Comparison of ENCODE assay signal across 8 cellular contexts in the genomic region with DNA sequence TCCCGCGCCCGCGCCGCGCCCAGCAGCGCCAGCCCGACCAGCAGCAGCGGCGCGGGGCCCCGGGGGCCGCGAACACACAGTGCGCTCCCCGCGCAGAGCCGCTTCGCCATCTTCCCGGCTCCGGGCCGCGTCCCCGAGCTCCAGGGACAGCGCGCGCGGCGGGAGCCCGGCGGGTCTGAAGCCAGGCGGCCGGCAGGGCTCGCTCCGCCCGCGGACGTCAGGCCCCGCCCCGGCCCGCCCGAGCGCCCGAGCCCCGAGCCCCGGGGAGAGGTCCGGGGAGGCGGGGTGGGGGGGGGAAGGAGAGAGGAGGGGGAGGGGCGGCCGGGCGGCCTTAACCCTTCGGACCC. TPM values are rescaled to one million over a fixed set of nuclear protein-coding genes. Genes with fewer than 3 reads are reported as not detected.
A peak's percentile ranks its signal among the peaks of the same experiment; 100 is the strongest.
DNase-seq lines count a peak whose midpoint lies in the region; ATAC-seq and TF ChIP-seq lines count a peak whose summit lies in the region.

A gene with protein sequence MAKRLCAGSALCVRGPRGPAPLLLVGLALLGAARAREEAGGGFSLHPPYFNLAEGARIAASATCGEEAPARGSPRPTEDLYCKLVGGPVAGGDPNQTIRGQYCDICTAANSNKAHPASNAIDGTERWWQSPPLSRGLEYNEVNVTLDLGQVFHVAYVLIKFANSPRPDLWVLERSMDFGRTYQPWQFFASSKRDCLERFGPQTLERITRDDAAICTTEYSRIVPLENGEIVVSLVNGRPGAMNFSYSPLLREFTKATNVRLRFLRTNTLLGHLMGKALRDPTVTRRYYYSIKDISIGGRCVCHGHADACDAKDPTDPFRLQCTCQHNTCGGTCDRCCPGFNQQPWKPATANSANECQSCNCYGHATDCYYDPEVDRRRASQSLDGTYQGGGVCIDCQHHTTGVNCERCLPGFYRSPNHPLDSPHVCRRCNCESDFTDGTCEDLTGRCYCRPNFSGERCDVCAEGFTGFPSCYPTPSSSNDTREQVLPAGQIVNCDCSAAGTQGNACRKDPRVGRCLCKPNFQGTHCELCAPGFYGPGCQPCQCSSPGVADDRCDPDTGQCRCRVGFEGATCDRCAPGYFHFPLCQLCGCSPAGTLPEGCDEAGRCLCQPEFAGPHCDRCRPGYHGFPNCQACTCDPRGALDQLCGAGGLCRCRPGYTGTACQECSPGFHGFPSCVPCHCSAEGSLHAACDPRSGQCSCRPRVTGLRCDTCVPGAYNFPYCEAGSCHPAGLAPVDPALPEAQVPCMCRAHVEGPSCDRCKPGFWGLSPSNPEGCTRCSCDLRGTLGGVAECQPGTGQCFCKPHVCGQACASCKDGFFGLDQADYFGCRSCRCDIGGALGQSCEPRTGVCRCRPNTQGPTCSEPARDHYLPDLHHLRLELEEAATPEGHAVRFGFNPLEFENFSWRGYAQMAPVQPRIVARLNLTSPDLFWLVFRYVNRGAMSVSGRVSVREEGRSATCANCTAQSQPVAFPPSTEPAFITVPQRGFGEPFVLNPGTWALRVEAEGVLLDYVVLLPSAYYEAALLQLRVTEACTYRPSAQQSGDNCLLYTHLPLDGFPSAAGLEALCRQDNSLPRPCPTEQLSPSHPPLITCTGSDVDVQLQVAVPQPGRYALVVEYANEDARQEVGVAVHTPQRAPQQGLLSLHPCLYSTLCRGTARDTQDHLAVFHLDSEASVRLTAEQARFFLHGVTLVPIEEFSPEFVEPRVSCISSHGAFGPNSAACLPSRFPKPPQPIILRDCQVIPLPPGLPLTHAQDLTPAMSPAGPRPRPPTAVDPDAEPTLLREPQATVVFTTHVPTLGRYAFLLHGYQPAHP (N-terminal part only) (minus strand): TSS at position 177 of the 347 bp plus-strand sequence. CDS start 67 bp downstream, at position 110.

- POLR2A ChIA-PET in activated naive CD8-positive, alpha-beta T cell treated with anti-CD3 and anti-CD28 coated beads, Interleukin-2, amount 10 ng/mL, durations not matched to agents 7 days and 5 days (lab: Charles Lee): no interaction called here

- peak within 1 kb of the TSS; percentile 84 to 97 (median 93) for H3K27ac ChIP-seq in heart left ventricle

- no peaks in the 10 kb centered on the region for H3K36me3 Mint-ChIP-seq in IgD-negative memory B cell
- no peaks in the 10 kb centered on the region for H3K36me3 Mint-ChIP-seq in activated naive CD8-positive, alpha-beta T cell treated with anti-CD3 and anti-CD28 coated beads, Interleukin-2, amount 10 ng/mL, durations not matched to agents 7 days and 5 days

- H3K4me3 Mint-ChIP-seq in IgD-negative memory B cell: peak within 1 kb of the TSS; percentile 77 to 93 (median 84)
- H3K4me3 Mint-ChIP-seq in activated naive CD8-positive, alpha-beta T cell treated with anti-CD3 and anti-CD28 coated beads, Interleukin-2, amount 10 ng/mL, durations not matched to agents 7 days and 5 days: peak within 1 kb of the TSS; percentile 45

- peaks cover 1% of the 10 kb centered on the region for H3K27me3 ChIP-seq in GM06990 (replicated peaks; ENCODE audit: control insufficient read depth, insufficient read depth, low read length)
- peaks cover 0 to 36% (median 0%) of the 10 kb centered on the region in 9 donors for H3K27me3 ChIP-seq in heart left ventricle

- DNase-seq in GM06990 (ENCODE audit: extremely low read depth, insufficient read length) (no peak), heart left ventricle (peak; percentile 65 to 77 (median 76)), posterior vena cava (ENCODE audit: low spot score) (no peak), NCI-H2029 treated with DMSO at 0.1 percent for 48 hours (lab: John Stamatoyannopoulos, UW) (no peak), NCI-H2029 (lab: John Stamatoyannopoulos, UW) (no peak)
- DNase-seq in activated naive CD8-positive, alpha-beta T cell treated with anti-CD3 and anti-CD28 coated beads, Interleukin-2, amount 10 ng/mL, durations not matched to agents 7 days and 5 days: peak; percentile 59

- no peaks in the 10 kb centered on the region for H3K9me3 ChIP-seq in heart left ventricle

- H3K4me1 Mint-ChIP-seq in IgD-negative memory B cell: peaks cover 0 to 10% (median 2%) of the 10 kb centered on the region in 3 donors
- H3K4me1 Mint-ChIP-seq in activated naive CD8-positive, alpha-beta T cell treated with anti-CD3 and anti-CD28 coated beads, Interleukin-2, amount 10 ng/mL, durations not matched to agents 7 days and 5 days: peaks cover 2% of the 10 kb centered on the region

- TF ChIP-seq POLR2A in heart left ventricle (IDR thresholded peaks at IDR 0.05): peak; percentile 52 to 54

- peak within 1 kb of the TSS; percentile 61 for H3K4me3 ChIP-seq in GM06990 (replicated peaks; ENCODE audit: low read depth, low read length)
- H3K4me3 ChIP-seq in heart left ventricle: peak within 1 kb of the TSS; percentile 75 to 97 (median 92)

- TF ChIP-seq CTCF in GM06990 (IDR thresholded peaks at IDR 0.05; ENCODE audit: insufficient read depth, low read length, poor library complexity, severe bottlenecking): no peak
- no peak for TF ChIP-seq CTCF in heart left ventricle (IDR thresholded peaks at IDR 0.05)

- 0 to 1% (median 0%) methylated on average over 4 to 50 of the region's 52 CpGs; no CpG with 5 or more reads in 1 of the 4 donors for WGBS in heart left ventricle, 4 donors

- H3K36me3 ChIP-seq in GM06990 (ENCODE audit: control insufficient read depth, insufficient read depth, low read length) (no peaks in the 10 kb centered on the region), heart left ventricle (peaks cover 0 to 4% (median 0%) of the 10 kb centered on the region in 9 donors)

- H3K27me3 Mint-ChIP-seq in IgD-negative memory B cell: peaks cover 14% of the 10 kb centered on the region
- H3K27me3 Mint-ChIP-seq in activated naive CD8-positive, alpha-beta T cell treated with anti-CD3 and anti-CD28 coated beads, Interleukin-2, amount 10 ng/mL, durations not matched to agents 7 days and 5 days: peaks cover 29% of the 10 kb centered on the region

- H3K9me3 Mint-ChIP-seq in IgD-negative memory B cell: no peaks in the 10 kb centered on the region
- H3K9me3 Mint-ChIP-seq in activated naive CD8-positive, alpha-beta T cell treated with anti-CD3 and anti-CD28 coated beads, Interleukin-2, amount 10 ng/mL, durations not matched to agents 7 days and 5 days: no peaks in the 10 kb centered on the region

- no peak within 1 kb of the TSS for H3K27ac Mint-ChIP-seq in IgD-negative memory B cell
- no peak within 1 kb of the TSS for H3K27ac Mint-ChIP-seq in activated naive CD8-positive, alpha-beta T cell treated with anti-CD3 and anti-CD28 coated beads, Interleukin-2, amount 10 ng/mL, durations not matched to agents 7 days and 5 days

- peaks cover 19 to 92% (median 76%) of the 10 kb centered on the region in 12 donors for H3K4me1 ChIP-seq in heart left ventricle

- intact Hi-C loops in heart left ventricle (cut with DNase I): loop anchor here in 1 of 10 donors (5.0 kb wide), 1 partner anchor 65 kb away; a partner anchor contains a TSS
- intact Hi-C loops in posterior vena cava (cut with DNase I): loop anchor here in 1 of 2 donors (10.0 kb wide), 1 partner anchor 52 kb away; no protein-coding TSS in a partner anchor

- ATAC-seq in activated naive CD8-positive, alpha-beta T cell treated with anti-CD3 and anti-CD28 coated beads, Interleukin-2, amount 10 ng/mL, durations not matched to agents 7 days and 5 days (ENCODE audit: low read depth): peak; percentile 20
- ATAC-seq in heart left ventricle (peak in 2 of 4 donors; percentile 44 to 50), GM18873 (IDR thresholded peaks at IDR 0.05; ENCODE audit: low FRiP score, unreplicated experiment) (no peak)

RNA-seq across cellular contexts. Expression of the gene that starts here (rescaled TPM):
- polyA plus RNA-seq in IgD-negative memory B cell: 10.1 TPM
- total RNA-seq in activated naive CD8-positive, alpha-beta T cell treated with anti-CD3 and anti-CD28 coated beads, Interleukin-2, amount 10 ng/mL, durations not matched to agents 7 days and 5 days: under 1 TPM; 0.54 to 0.80 TPM
- 100 to 1,000 TPM in 1 of 9 donors, 10 to 100 TPM in 8; 57.4 to 107 (median 73.6) TPM for total RNA-seq in heart left ventricle
- polyA plus RNA-seq in heart left ventricle: 100 to 1,000 TPM in 1 of 2 donors, 10 to 100 TPM in 1; 72.0 to 128 TPM
- 100 to 1,000 TPM; 131 to 183 TPM for total RNA-seq in posterior vena cava

Comparison
In these comparisons a context has a peak if more than half of its experiments do, and no peak if none do; other contexts are left out.
1. RNA of the gene that starts here (total RNA-seq): 131 to 183 TPM in posterior vena cava and 57.4 to 107 TPM in heart left ventricle; 0.54 to 0.80 TPM in activated naive CD8-positive, alpha-beta T cell treated with anti-CD3 and anti-CD28 coated beads, Interleukin-2, amount 10 ng/mL, durations not matched to agents 7 days and 5 days; every median in the first group is over 10 times any median in the second.
2. Peak in DNase-seq and ATAC-seq in activated naive CD8-positive, alpha-beta T cell treated with anti-CD3 and anti-CD28 coated beads, Interleukin-2, amount 10 ng/mL, durations not matched to agents 7 days and 5 days; RNA of the gene not detected or under 1 TPM.
3. DNase-seq: peak in heart left ventricle (5 of 5); none in GM06990 (single experiment), posterior vena cava (single experiment), NCI-H2029 treated with DMSO at 0.1 percent for 48 hours (single experiment) and NCI-H2029 (single experiment).